Comparison of ENCODE assay signal across 19 cellular contexts in the genomic region with DNA sequence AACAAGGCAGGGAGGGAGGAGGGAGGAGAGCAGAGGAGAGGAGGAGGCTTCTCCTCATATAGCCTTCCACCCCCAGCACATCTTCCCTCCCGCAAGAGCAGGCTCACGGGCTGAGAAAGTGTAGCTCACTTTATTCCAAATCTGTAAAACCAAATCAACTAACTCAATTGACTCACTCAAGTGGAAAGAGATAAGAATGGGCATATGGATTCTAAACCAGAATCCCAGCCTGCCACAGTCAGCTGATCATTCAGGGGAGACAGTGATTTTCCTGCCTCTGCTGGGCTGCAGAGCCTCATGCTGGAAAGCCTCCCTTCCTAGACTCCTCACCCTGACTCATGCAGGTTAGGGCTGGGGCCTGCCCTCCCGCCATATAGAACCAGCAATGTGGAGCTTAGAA.
"Had no signal": no experiment of that assay in that cellular context is flagged by ENCODE, and none has a peak within 500 bp of the region (broad histone marks: within the 10 kb centered on the region; RNA-seq: fewer than 3 reads in every experiment).

No MANE protein-coding gene starts in this region.

- H3K27ac ChIP-seq: esophagus squamous epithelium, gastroesophageal sphincter, ovary had no signal

- H3K9me3 ChIP-seq: ovary had no signal

- H3K4me3 ChIP-seq: esophagus squamous epithelium, gastroesophageal sphincter, lung, ovary had no signal

- H3K27me3 ChIP-seq: esophagus squamous epithelium, gastroesophageal sphincter, ovary had no signal

- FAIRE-seq: colon, keratinocyte, small intestine had no signal

- ATAC-seq: gastroesophageal sphincter; left cardiac atrium; left ventricle myocardium superior; naive thymus-derived CD4-positive, alpha-beta T cell; right cardiac atrium had no signal

- DNase-seq: esophagus squamous epithelium; foreskin fibroblast; glutamatergic neuron; left cardiac atrium; left ventricle myocardium superior; mesendoderm; naive thymus-derived CD4-positive, alpha-beta T cell; nephron progenitor cell; nucleus accumbens; ovary; right cardiac atrium; small intestine; stimulated activated CD4-positive, alpha-beta T cell treated with anti-CD3 and anti-CD28 coated beads, Interleukin-12 subunit alpha, Interleukin-12 subunit beta, amount 100 ng/mL, for 4 hours; stimulated activated naive CD4-positive, alpha-beta T cell; trophoblast cell had no signal

- H3K36me3 ChIP-seq: esophagus squamous epithelium, gastroesophageal sphincter, ovary had no signal
